ENCODE assay signal across 8 cellular contexts in the genomic region with DNA sequence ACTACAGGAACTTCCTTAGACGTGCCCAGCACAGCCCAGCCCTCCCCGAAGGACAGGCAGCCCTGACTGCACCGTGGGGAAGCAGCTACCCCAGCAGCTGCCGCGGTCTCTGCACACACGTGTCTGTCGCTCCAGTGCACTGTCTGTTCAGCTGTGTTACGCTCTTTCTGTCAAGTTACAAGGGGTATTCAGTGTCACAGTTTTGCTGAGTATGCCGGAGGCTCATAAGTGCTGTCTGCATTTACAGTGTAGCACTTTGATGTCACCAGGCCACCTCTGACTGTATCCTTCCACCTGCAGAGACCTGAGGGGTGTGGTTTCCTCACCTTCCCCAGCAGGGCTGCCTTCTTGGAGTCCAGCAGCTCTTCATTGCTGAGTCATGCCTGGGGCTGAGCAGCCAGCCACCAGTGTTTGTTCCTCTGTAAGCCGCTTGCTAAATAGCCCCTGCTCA.
DNase-seq lines count a peak whose midpoint lies in the region; ATAC-seq, FAIRE-seq and TF ChIP-seq lines count a peak whose summit lies in the region.

No MANE protein-coding gene starts in this region.

- H3K27me3 ChIP-seq in neural progenitor cell (no peaks in the 10 kb centered on the region), small intestine (ENCODE audit: control insufficient read depth in 2 of 2, insufficient read depth in 2 of 2, low read length in 2 of 2) (no peaks in the 10 kb centered on the region)

- peak overlapping the region; percentile 67 for H3K27ac ChIP-seq in VCaP
- H3K27ac ChIP-seq in neural progenitor cell, result no peak overlapping the region
- H3K27ac ChIP-seq in small intestine (ENCODE audit: low read depth in 1 of 2, low read length in 1 of 2), result peak overlapping the region in 1 of 2 donors; percentile 6

- H3K4me1 Mint-ChIP-seq in memory B cell, result peaks cover 24% of the 10 kb centered on the region
- H3K4me1 Mint-ChIP-seq in neural progenitor cell, result peaks cover 17% of the 10 kb centered on the region

- H3K36me3 Mint-ChIP-seq in memory B cell (peaks cover 21% of the 10 kb centered on the region), neural progenitor cell (peaks cover 24% of the 10 kb centered on the region)

- H3K36me3 ChIP-seq in neural progenitor cell (peaks cover 7% of the 10 kb centered on the region), small intestine (ENCODE audit: control insufficient read depth in 2 of 2, insufficient read depth in 2 of 2, low read length in 2 of 2) (peaks cover 9 to 10% of the 10 kb centered on the region in 2 donors)

- no peaks in the 10 kb centered on the region for H3F3A ChIP-seq in neural progenitor cell (ENCODE audit: low read depth)

- H3K27ac Mint-ChIP-seq in memory B cell, result peak overlapping the region; percentile 92
- H3K27ac Mint-ChIP-seq in neural progenitor cell, result no peak overlapping the region

- H3K9me3 ChIP-seq in neural progenitor cell (ENCODE audit: low read depth), result no peaks in the 10 kb centered on the region
- no peaks in the 10 kb centered on the region for H3K9me3 ChIP-seq in small intestine (ENCODE audit: control insufficient read depth, low read depth)

- H3K4me3 Mint-ChIP-seq in memory B cell, result peak overlapping the region; percentile 25
- H3K4me3 Mint-ChIP-seq in neural progenitor cell, result no peak overlapping the region

- H3K27me3 Mint-ChIP-seq in memory B cell, result no peaks in the 10 kb centered on the region
- peaks cover 5% of the 10 kb centered on the region for H3K27me3 Mint-ChIP-seq in neural progenitor cell (ENCODE audit: insufficient read depth, low read depth)

- H3K4me1 ChIP-seq in neural progenitor cell (peaks cover 6% of the 10 kb centered on the region), small intestine (ENCODE audit: control insufficient read depth in 2 of 2, insufficient read depth in 1 of 2, low read depth in 1 of 2, low read length in 1 of 2) (no peaks in the 10 kb centered on the region)

- peak; percentile 62 for ATAC-seq in GM19452 (IDR thresholded peaks at IDR 0.05; ENCODE audit: unreplicated experiment)
- ATAC-seq in HG03460 (IDR thresholded peaks at IDR 0.05; ENCODE audit: unreplicated experiment), result peak; percentile 70
- ATAC-seq in memory B cell (ENCODE audit: low read depth), result peak; percentile 94

- no peak overlapping the region for H3K9ac ChIP-seq in neural progenitor cell

- no peaks in the 10 kb centered on the region for H3K9me3 Mint-ChIP-seq in memory B cell
- no peaks in the 10 kb centered on the region for H3K9me3 Mint-ChIP-seq in neural progenitor cell

- H3K4me3 ChIP-seq in neural progenitor cell (no peak overlapping the region), small intestine (ENCODE audit: low read depth in 1 of 2, low read length in 2 of 2) (no peak overlapping the region)

- WGBS in small intestine, 3 donors, result 72 to 85% (median 74%) methylated on average over 10 of the region's 10 CpGs

- H3K4me2 ChIP-seq in neural progenitor cell, result no peak overlapping the region

- DNase-seq in EH (ENCODE audit: low read depth), result peak; percentile 13
- peak; percentile 66 to 68 for DNase-seq in memory B cell (ENCODE audit: low spot score in 2 of 2)
- DNase-seq in neural progenitor cell (ENCODE audit: low spot score), result no peak
- no peak for DNase-seq in small intestine
- no peak for DNase-seq in NCI-H748 treated with DMSO at 0.1 percent for 48 hours (lab: John Stamatoyannopoulos, UW)

- no peak for FAIRE-seq in small intestine (lab: Jason Lieb, UNC)

- H4K20me1 ChIP-seq in neural progenitor cell (ENCODE audit: low read depth), result peaks cover 45% of the 10 kb centered on the region

- H2AFZ ChIP-seq in neural progenitor cell (replicated peaks), result no peak overlapping the region

- TF ChIP-seq CTCF in VCaP (conservative IDR thresholded peaks at IDR 0.05) (no peak), neural progenitor cell (IDR thresholded peaks at IDR 0.05) (no peak)

- peaks cover 27% of the 10 kb centered on the region for H3K79me2 ChIP-seq in neural progenitor cell (ENCODE audit: low read depth)

Comparison
In these comparisons a context has a peak if more than half of its experiments do, and no peak if none do; other contexts are left out.
1. DNase-seq: peak in EH (single experiment) and memory B cell (2 of 2); none in neural progenitor cell (single experiment), small intestine (single experiment) and NCI-H748 treated with DMSO at 0.1 percent for 48 hours (single experiment).
2. Peak in every context shown above with its lines, with median percentiles within 50 percentile points of each other: ATAC-seq.